10 cellular contexts compared by ENCODE assay signal in the genomic region with DNA sequence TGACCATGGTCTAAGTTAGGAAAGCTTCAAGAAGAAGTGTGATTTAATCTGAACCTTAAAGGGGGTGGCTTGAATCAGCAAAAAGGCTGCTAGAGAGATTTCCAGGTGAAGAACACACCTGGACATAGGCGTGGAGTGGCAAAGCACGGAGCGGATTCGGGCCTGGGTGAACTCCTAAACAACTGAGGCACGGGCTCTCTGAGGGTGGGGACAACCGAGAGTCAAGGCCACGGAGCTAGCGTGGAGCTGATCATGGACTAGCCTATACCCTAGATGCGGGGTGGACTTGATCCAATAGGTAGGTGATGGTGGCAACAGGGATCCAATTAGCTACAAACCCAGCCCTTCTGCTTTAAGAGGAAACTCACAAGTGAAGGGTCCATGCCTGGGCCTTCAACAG. TPM values are rescaled to one million over a fixed set of nuclear protein-coding genes. Genes with fewer than 3 reads are reported as not detected.
"Had no signal": no experiment of that assay in that cellular context is flagged by ENCODE, and none has a peak within 500 bp of the region (broad histone marks: within the 10 kb centered on the region; RNA-seq: fewer than 3 reads in every experiment).

No MANE protein-coding gene starts in this region.

- H3K4me3 ChIP-seq: GM23248, GM23338, HAP-1 had no signal

- H3K4me1 ChIP-seq: HAP-1 had no signal

- H3K4me3 Mint-ChIP-seq: GM23338, H9, HFFc6 had no signal

- H3K9ac ChIP-seq: GM23248 had no signal

- FAIRE-seq: H54 had no signal

- H3K27ac Mint-ChIP-seq: GM23338, H9, HFFc6 had no signal

- H3K4me2 ChIP-seq: GM23338 had no signal

- H3K9me3 ChIP-seq: HAP-1 had no signal

- H3K27ac ChIP-seq: GM23248 had no signal

- H3K36me3 ChIP-seq: HAP-1 had no signal

- DNase-seq: GM23248, GOT3, H7, H9, HCEC 1CT, HFFc6 had no signal

- ATAC-seq: GM23338, HCT116 had no signal

- H2AFZ ChIP-seq: GM23248, GM23338 had no signal

RNA-seq across cellular contexts. Expression of a gene that starts 27.8 kb away (rescaled TPM):
- total RNA-seq: GM23248 had no signal
